Comparison of ENCODE assay signal across 22 cellular contexts in genomic region chr1:239164451-239165180, GRCh38.
"Had no signal": no experiment of that assay in that cellular context is flagged by ENCODE, and none has a peak within 500 bp of the region (broad histone marks: within the 10 kb centered on the region; RNA-seq: fewer than 3 reads in every experiment).

No MANE protein-coding gene starts in this region.

- H3K27ac ChIP-seq: parathyroid adenoma, psoas muscle, tibial nerve, WERI-Rb-1 had no signal

- ATAC-seq: activated CD4-positive, CD25-positive, alpha-beta regulatory T cell treated with anti-CD3 and anti-CD28 coated beads, Interleukin-2, amount 50 U/mL, for 24 hours; naive thymus-derived CD8-positive, alpha-beta T cell; psoas muscle; right cardiac atrium; T-helper 17 cell had no signal

- H3K9ac ChIP-seq: parathyroid adenoma had no signal

- H2AFZ ChIP-seq: parathyroid adenoma had no signal

- H3K36me3 ChIP-seq: tibial nerve, WERI-Rb-1 had no signal

- H3K4me3 ChIP-seq: psoas muscle, tibial nerve had no signal

- H3K27me3 ChIP-seq: tibial nerve had no signal

- H3K4me1 ChIP-seq: parathyroid adenoma, psoas muscle, tibial nerve had no signal

- H3K79me2 ChIP-seq: parathyroid adenoma had no signal

- DNase-seq: activated CD4-positive, alpha-beta T cell treated with anti-CD3 and anti-CD28 coated beads for 48 hours; activated CD4-positive, alpha-beta T cell treated with anti-CD3 and anti-CD28 coated beads, Interleukin-2, amount 50 U/mL, for 48 hours; activated CD8-positive, alpha-beta memory T cell treated with anti-CD3 and anti-CD28 coated beads, Interleukin-2, amount 50 U/mL, for 4 hours; activated gamma-delta T cell treated with Interleukin-2 at 50 U/mL for 16 hours; activated naive CD4-positive, alpha-beta T cell treated with anti-CD3 and anti-CD28 coated beads, Interleukin-2, amount 50 U/mL, for 16 hours; activated T-cell treated with anti-CD3 and anti-CD28 coated beads, Interleukin-2, amount 50 U/mL, for 1 hour; amniotic stem cell; dermis blood vessel endothelial cell; effector CD4-positive, alpha-beta T cell; hippocampal formation; kidney; midbrain; naive thymus-derived CD8-positive, alpha-beta T cell; psoas muscle; right cardiac atrium; stimulated activated naive CD4-positive, alpha-beta T cell treated with Interleukin-2 at 50 U/mL for 16 hours; T-helper 17 cell; T1000; WERI-Rb-1 had no signal
